ENCODE assay signal across 15 cellular contexts in genomic region chr16:12259258-12259657, GRCh38.
DNase-seq lines count a peak whose midpoint lies in the region; TF ChIP-seq lines count a peak whose summit lies in the region.
"Had no signal": no experiment of that assay in that cellular context is flagged by ENCODE, and none has a peak within 500 bp of the region (broad histone marks: within the 10 kb centered on the region; RNA-seq: fewer than 3 reads in every experiment).

No MANE protein-coding gene starts in this region.

- H3K9me3 ChIP-seq in OCI-LY1 (ENCODE audit: low read length) = no peaks in the 10 kb centered on the region
- H3K9me3 ChIP-seq in ovary = no peaks in the 10 kb centered on the region
- H3K9me3 ChIP-seq in smooth muscle cell (replicated peaks; ENCODE audit: low read depth) = no peaks in the 10 kb centered on the region
- H3K9me3 ChIP-seq: BE2C had no signal

- H3K4me1 ChIP-seq in OCI-LY1 (ENCODE audit: insufficient read depth, low read length, severe bottlenecking) (peaks cover 89% of the 10 kb centered on the region), ovary (ENCODE audit: insufficient read depth) (peaks cover 16% of the 10 kb centered on the region), smooth muscle cell (ENCODE audit: low read depth) (peaks cover 3% of the 10 kb centered on the region)
- H3K4me1 ChIP-seq: BE2C had no signal

- no peak for TF ChIP-seq CTCF in OCI-LY1 (IDR thresholded peaks at IDR 0.05; ENCODE audit: low read length)
- no peak for TF ChIP-seq CTCF in ovary (IDR thresholded peaks at IDR 0.05)
- TF ChIP-seq CTCF in smooth muscle cell (IDR thresholded peaks at IDR 0.05; ENCODE audit: borderline replicate concordance, insufficient read depth, poor library complexity, severe bottlenecking) = no peak

- TF ChIP-seq POLR2A in ovary (IDR thresholded peaks at IDR 0.05) = no peak

- intact Hi-C loops in ovary (cut with DNase I) = loop anchor here in 2 of 4 donors (10.0 kb wide), 2 partner anchors 94 to 164 kb away; no protein-coding TSS in a partner anchor

- H3K36me3 ChIP-seq in OCI-LY1 (ENCODE audit: insufficient read depth, low read length) = peaks cover 37% of the 10 kb centered on the region
- no peaks in the 10 kb centered on the region for H3K36me3 ChIP-seq in ovary
- no peaks in the 10 kb centered on the region for H3K36me3 ChIP-seq in smooth muscle cell (ENCODE audit: low read depth)
- H3K36me3 ChIP-seq: BE2C had no signal

- 51 to 67% (median 61%) methylated on average over 9 of the region's 9 CpGs for WGBS in ovary, 3 donors
- 87% methylated on average over 9 of the region's 9 CpGs for WGBS in smooth muscle cell (ENCODE audit: low lambda C conversion rate)

- H3K27ac ChIP-seq in OCI-LY1 (ENCODE audit: low read depth, low read length, poor library complexity, severe bottlenecking) = peak overlapping the region; percentile 97
- H3K27ac ChIP-seq in ovary = peak overlapping the region; percentile 50 to 60
- H3K27ac ChIP-seq in smooth muscle cell (ENCODE audit: low read depth) = no peak overlapping the region

- no peak for TF ChIP-seq EP300 in ovary (IDR thresholded peaks at IDR 0.05)

- H3K9ac ChIP-seq in OCI-LY1 (ENCODE audit: low read length) (peak overlapping the region; percentile 64; the same call in 1 of the 2 replicates), smooth muscle cell (ENCODE audit: low read depth) (no peak overlapping the region)

- H3K4me3 ChIP-seq in OCI-LY1 (ENCODE audit: low read depth, low read length, poor library complexity, severe bottlenecking) (no peak overlapping the region), ovary (no peak overlapping the region), smooth muscle cell (no peak overlapping the region)

- H3F3A ChIP-seq in OCI-LY1 (ENCODE audit: insufficient read depth, low read length) (no peaks in the 10 kb centered on the region), smooth muscle cell (ENCODE audit: low read depth) (no peaks in the 10 kb centered on the region)

- peak; percentile 46 for DNase-seq in NCI-H510A treated with DMSO at 0.1 percent for 48 hours (lab: John Stamatoyannopoulos, UW)
- DNase-seq in NCI-H510A (lab: John Stamatoyannopoulos, UW) = no peak
- DNase-seq in NCI-H2227 treated with DMSO at 0.1 percent for 48 hours (lab: John Stamatoyannopoulos, UW) = peak; percentile 62
- peak in 1 of 5 donors; percentile 20 for DNase-seq in ovary
- DNase-seq in activated effector memory CD4-positive, alpha-beta T cell treated with anti-CD3 and anti-CD28 coated beads, Interleukin-2, amount 50 U/mL, for 16 hours = no peak
- DNase-seq in smooth muscle cell (lab: John Stamatoyannopoulos, UW; ENCODE audit: unreplicated experiment) = no peak
- no peak for DNase-seq in GF-D8 (lab: John Stamatoyannopoulos, UW)
- DNase-seq: BE2C; CD4-positive, alpha-beta memory T cell; KG1; NCI-H1105 treated with DMSO at 0.1 percent for 48 hours; NCI-H2029; NCI-H446; NCI-H82 had no signal

- no peaks in the 10 kb centered on the region for H3K9me2 ChIP-seq in OCI-LY1 (ENCODE audit: low read depth, low read length)

- H3K79me2 ChIP-seq in OCI-LY1 (ENCODE audit: insufficient read depth, low read length) = peaks cover 5% of the 10 kb centered on the region
- no peaks in the 10 kb centered on the region for H3K79me2 ChIP-seq in smooth muscle cell (ENCODE audit: low read depth)

- H2AFZ ChIP-seq in OCI-LY1 (ENCODE audit: low read length) = no peak overlapping the region
- H2AFZ ChIP-seq in smooth muscle cell (ENCODE audit: low read depth) = no peak overlapping the region

- H3K27me3 ChIP-seq in OCI-LY1 (ENCODE audit: insufficient read depth, low read length) (no peaks in the 10 kb centered on the region), ovary (no peaks in the 10 kb centered on the region), smooth muscle cell (ENCODE audit: low read depth) (no peaks in the 10 kb centered on the region)
- H3K27me3 ChIP-seq: BE2C had no signal

- peak overlapping the region; percentile 60; the same call in 1 of the 2 replicates for H3K4me2 ChIP-seq in OCI-LY1 (ENCODE audit: low read length)
- H3K4me2 ChIP-seq in smooth muscle cell = no peak overlapping the region

- H4K20me1 ChIP-seq in OCI-LY1 (ENCODE audit: insufficient read depth, low read length) (no peaks in the 10 kb centered on the region), smooth muscle cell (ENCODE audit: low read depth) (peaks cover 22% of the 10 kb centered on the region)

Comparison
In these comparisons a context has a peak if more than half of its experiments do, and no peak if none do; other contexts are left out.
1. DNase-seq: peak in NCI-H510A treated with DMSO at 0.1 percent for 48 hours (single experiment) and NCI-H2227 treated with DMSO at 0.1 percent for 48 hours (single experiment); none in NCI-H510A (single experiment), activated effector memory CD4-positive, alpha-beta T cell treated with anti-CD3 and anti-CD28 coated beads, Interleukin-2, amount 50 U/mL, for 16 hours (single experiment), smooth muscle cell (single experiment) and GF-D8 (single experiment).